ENCODE assay signal across 1 cellular context in the genomic region with DNA sequence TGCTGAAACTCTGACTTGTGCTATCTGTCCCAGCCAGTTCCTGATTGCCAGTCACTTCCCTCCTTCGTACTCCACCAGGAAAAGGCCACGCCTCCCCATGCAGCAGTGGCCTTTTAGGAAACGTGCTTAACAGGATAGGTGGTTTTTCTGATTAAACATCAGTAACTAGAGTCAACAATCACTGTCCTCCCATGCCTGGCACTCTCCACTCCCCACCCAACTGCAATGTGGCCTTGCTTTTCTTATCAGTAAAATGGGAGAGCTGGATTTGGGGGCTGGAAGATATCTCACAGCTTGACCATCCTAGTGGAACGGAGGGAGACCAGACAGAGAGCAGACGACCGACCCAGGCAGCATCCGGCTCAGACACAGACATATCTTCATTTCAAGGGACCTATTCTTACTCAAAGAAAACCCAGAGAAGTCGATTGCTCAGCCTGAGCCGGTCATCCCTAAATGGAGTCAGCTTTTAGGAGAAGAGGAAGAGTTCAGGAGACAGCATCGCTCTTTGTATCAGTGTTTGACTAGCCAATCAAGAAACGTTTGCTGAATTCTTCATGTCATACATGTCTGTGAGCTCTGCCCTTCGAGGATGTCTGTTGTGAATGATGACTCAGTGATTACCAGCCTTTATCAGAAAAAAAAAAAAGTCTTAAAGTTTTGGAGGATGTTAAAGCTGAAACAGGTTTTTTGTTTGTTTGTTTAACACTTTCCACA.
TF ChIP-seq lines count a peak whose summit lies in the region.

No MANE protein-coding gene starts in this region.

TF ChIP-seq in HCT116, 20 proteins besides CTCF, POLR2A, EP300 and RAD21:
- no peak for TF ChIP-seq SP1 (IDR thresholded peaks at IDR 0.05; ENCODE audit: low read depth)
- TF ChIP-seq EGR1 (IDR thresholded peaks at IDR 0.05; ENCODE audit: low read depth): no peak
- TF ChIP-seq POLR2AphosphoS5 (IDR thresholded peaks at IDR 0.05; ENCODE audit: low read depth, low read length): no peak
- TF ChIP-seq ELF1 (IDR thresholded peaks at IDR 0.05; ENCODE audit: borderline replicate concordance, low read depth): no peak
- no peak for TF ChIP-seq CEBPB (IDR thresholded peaks at IDR 0.05; ENCODE audit: low read depth)
- no peak for TF ChIP-seq SIN3A (IDR thresholded peaks at IDR 0.05; ENCODE audit: low read depth)
- TF ChIP-seq SRF (IDR thresholded peaks at IDR 0.05; ENCODE audit: low read depth): no peak
- no peak for TF ChIP-seq YY1 (IDR thresholded peaks at IDR 0.05; ENCODE audit: extremely low read depth, insufficient replicate concordance, low read depth, low read length)
- TF ChIP-seq EZH2phosphoT487 (IDR thresholded peaks at IDR 0.05; ENCODE audit: borderline replicate concordance): no peak
- TF ChIP-seq ATF3 (IDR thresholded peaks at IDR 0.05): no peak
- no peak for TF ChIP-seq JUND (IDR thresholded peaks at IDR 0.05)
- no peak for TF ChIP-seq ZNF274 (IDR thresholded peaks at IDR 0.05; ENCODE audit: low read depth, low read length)
- TF ChIP-seq, protein P1, sequence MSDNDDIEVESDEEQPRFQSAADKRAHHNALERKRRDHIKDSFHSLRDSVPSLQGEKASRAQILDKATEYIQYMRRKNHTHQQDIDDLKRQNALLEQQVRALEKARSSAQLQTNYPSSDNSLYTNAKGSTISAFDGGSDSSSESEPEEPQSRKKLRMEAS (IDR thresholded peaks at IDR 0.05): no peak
- TF ChIP-seq, protein P2, sequence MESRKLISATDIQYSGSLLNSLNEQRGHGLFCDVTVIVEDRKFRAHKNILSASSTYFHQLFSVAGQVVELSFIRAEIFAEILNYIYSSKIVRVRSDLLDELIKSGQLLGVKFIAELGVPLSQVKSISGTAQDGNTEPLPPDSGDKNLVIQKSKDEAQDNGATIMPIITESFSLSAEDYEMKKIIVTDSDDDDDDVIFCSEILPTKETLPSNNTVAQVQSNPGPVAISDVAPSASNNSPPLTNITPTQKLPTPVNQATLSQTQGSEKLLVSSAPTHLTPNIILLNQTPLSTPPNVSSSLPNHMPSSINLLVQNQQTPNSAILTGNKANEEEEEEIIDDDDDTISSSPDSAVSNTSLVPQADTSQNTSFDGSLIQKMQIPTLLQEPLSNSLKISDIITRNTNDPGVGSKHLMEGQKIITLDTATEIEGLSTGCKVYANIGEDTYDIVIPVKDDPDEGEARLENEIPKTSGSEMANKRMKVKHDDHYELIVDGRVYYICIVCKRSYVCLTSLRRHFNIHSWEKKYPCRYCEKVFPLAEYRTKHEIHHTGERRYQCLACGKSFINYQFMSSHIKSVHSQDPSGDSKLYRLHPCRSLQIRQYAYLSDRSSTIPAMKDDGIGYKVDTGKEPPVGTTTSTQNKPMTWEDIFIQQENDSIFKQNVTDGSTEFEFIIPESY (IDR thresholded peaks at IDR 0.05; ENCODE audit: extremely low read depth, insufficient replicate concordance, low read length): no peak
- TF ChIP-seq TCF7L2 (IDR thresholded peaks at IDR 0.05; ENCODE audit: borderline replicate concordance, extremely low read depth, insufficient read depth, insufficient read length): no peak
- TF ChIP-seq FOSL1 (IDR thresholded peaks at IDR 0.05; ENCODE audit: low read depth): no peak
- no peak for TF ChIP-seq CBX3 (IDR thresholded peaks at IDR 0.05; ENCODE audit: low read depth)
- no peak for TF ChIP-seq REST (IDR thresholded peaks at IDR 0.05; ENCODE audit: low read depth)
